Comparison of ENCODE assay signal across 8 cellular contexts in the genomic region with DNA sequence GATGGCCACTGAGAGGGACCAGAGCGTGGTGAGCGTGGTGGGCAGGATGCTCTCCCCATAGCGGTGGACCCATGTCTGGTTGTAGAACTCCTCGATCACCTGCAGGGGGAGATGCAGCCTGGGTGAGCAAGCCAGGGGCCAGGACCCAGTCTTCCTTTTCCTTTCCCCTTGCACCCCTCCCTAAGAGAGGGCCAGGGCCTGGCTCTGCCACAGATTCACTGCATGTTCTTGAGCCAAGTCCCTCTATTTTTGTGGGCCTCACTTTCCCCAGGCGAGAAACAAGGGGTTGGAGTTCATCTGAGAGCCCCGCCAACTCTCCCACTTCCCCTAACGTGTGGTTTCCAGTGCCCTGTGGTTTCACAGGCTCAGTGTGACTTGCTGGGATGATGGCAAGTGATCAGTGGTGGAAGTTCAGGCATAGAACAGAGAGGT. TPM values are rescaled to one million over a fixed set of nuclear protein-coding genes. Genes with fewer than 3 reads are reported as not detected.
A peak's percentile ranks its signal among the peaks of the same experiment; 100 is the strongest.
DNase-seq lines count a peak whose midpoint lies in the region; ATAC-seq and TF ChIP-seq lines count a peak whose summit lies in the region.

No MANE protein-coding gene starts in this region.

- POLR2A ChIA-PET in PC-3 (lab: Charles Lee; ENCODE audit: unreplicated experiment), result no interaction called here

- ATAC-seq in PC-3 (no peak), GM19463 (IDR thresholded peaks at IDR 0.05; ENCODE audit: unreplicated experiment) (no peak)

- peaks cover 55% of the 10 kb centered on the region for H3K79me2 ChIP-seq in PC-3 (ENCODE audit: low read length)

- H3K4me2 ChIP-seq in BLaER1 treated with 17β-estradiol and CSF1 and Interleukin-3, amounts not matched to agents 10 nM and 100 nM, result peak overlapping the region; percentile 89 to 97 (median 93)
- no peak overlapping the region for H3K4me2 ChIP-seq in PC-3 (ENCODE audit: low read length)

- CTCF ChIA-PET in PC-3 (lab: Charles Lee), result no interaction called here

- no peak overlapping the region for H2AFZ ChIP-seq in PC-3 (ENCODE audit: low read length)

- H4K20me1 ChIP-seq in BLaER1 treated with 17β-estradiol and CSF1 and Interleukin-3, amounts not matched to agents 10 nM and 100 nM, result peaks cover 6 to 74% (median 63%) of the 10 kb centered on the region in 11 experiments; a peak in 19 of 22 replicates
- H4K20me1 ChIP-seq in PC-3 (ENCODE audit: low read length), result no peaks in the 10 kb centered on the region

- peaks cover 2% of the 10 kb centered on the region for H3F3A ChIP-seq in PC-3 (ENCODE audit: low read length, unreplicated experiment)

- peak; percentile 63 for DNase-seq in GM20000 (ENCODE audit: low spot score)
- DNase-seq in PC-3, result peak; percentile 46
- peak; percentile 81 for DNase-seq in activated effector memory CD4-positive, alpha-beta T cell treated with anti-CD3 and anti-CD28 coated beads, Interleukin-2, amount 50 U/mL, for 16 hours
- DNase-seq in globus pallidus (ENCODE audit: low spot score), result peak; percentile 55
- no peak for DNase-seq in sigmoid colon
- DNase-seq in NCI-H2171 (lab: John Stamatoyannopoulos, UW), result no peak

- peak; percentile 9 for TF ChIP-seq CTCF in GM20000 (IDR thresholded peaks at IDR 0.05; ENCODE audit: extremely low read depth, missing control alignments)
- peak; percentile 66 for TF ChIP-seq CTCF in PC-3 (conservative IDR thresholded peaks at IDR 0.05; ENCODE audit: low read depth, low read length)
- TF ChIP-seq CTCF in sigmoid colon (IDR thresholded peaks at IDR 0.05), result peak in 3 of 4 experiments; percentile 58 to 64 (median 63)

- BruUV-seq in PC-3 (replicated peaks; lab: Mats Ljungman, UMichigan), result no TSS peak

- no peak for TF ChIP-seq POLR2A in sigmoid colon (IDR thresholded peaks at IDR 0.05)

- intact Hi-C loops in PC-3 (cut with micrococcal nuclease), result no loop called here
- intact Hi-C loops in sigmoid colon (cut with DNase I), result no loop called here

- H3K27ac ChIP-seq in BLaER1 treated with 17β-estradiol and CSF1 and Interleukin-3, amounts not matched to agents 10 nM and 100 nM, result peak overlapping the region; percentile 76 to 92 (median 86); a peak in 21 of 22 replicates
- peak overlapping the region; percentile 74 for H3K27ac ChIP-seq in PC-3 (ENCODE audit: low read length)
- H3K27ac ChIP-seq in sigmoid colon, result peak overlapping the region in 1 of 4 donors; percentile 11

- TF ChIP-seq EP300 in sigmoid colon (IDR thresholded peaks at IDR 0.05), result no peak

- no peaks in the 10 kb centered on the region for H3K9me2 ChIP-seq in PC-3 (replicated peaks; ENCODE audit: low read length)

- WGBS in sigmoid colon, 2 donors, result 53 to 79% methylated on average over 7 of the region's 7 CpGs

- peaks cover 46 to 73% (median 60%) of the 10 kb centered on the region in 11 experiments for H3K36me3 ChIP-seq in BLaER1 treated with 17β-estradiol and CSF1 and Interleukin-3, amounts not matched to agents 10 nM and 100 nM
- peaks cover 89% of the 10 kb centered on the region for H3K36me3 ChIP-seq in PC-3 (ENCODE audit: low read depth, low read length)
- peaks cover 0 to 46% (median 14%) of the 10 kb centered on the region in 4 donors for H3K36me3 ChIP-seq in sigmoid colon

- H3K9ac ChIP-seq in BLaER1 treated with 17β-estradiol and CSF1 and Interleukin-3, amounts not matched to agents 10 nM and 100 nM, result peak overlapping the region; percentile 57 to 81 (median 73); a peak in 20 of 22 replicates
- H3K9ac ChIP-seq in PC-3 (ENCODE audit: low read length), result peak overlapping the region; percentile 45; the same call in 1 of the 2 replicates

- H3K4me1 ChIP-seq in BLaER1 treated with 17β-estradiol and CSF1 and Interleukin-3, amounts not matched to agents 10 nM and 100 nM, result peaks cover 75 to 100% (median 93%) of the 10 kb centered on the region in 10 experiments
- H3K4me1 ChIP-seq in PC-3 (ENCODE audit: insufficient read depth, low read length), result peaks cover 46% of the 10 kb centered on the region
- H3K4me1 ChIP-seq in sigmoid colon, result peaks cover 0 to 4% (median under 1%) of the 10 kb centered on the region in 4 donors

- H3K9me3 ChIP-seq in BLaER1 treated with 17β-estradiol and CSF1 and Interleukin-3, amounts not matched to agents 10 nM and 100 nM (replicated peaks in 1 of 11), result no peaks in the 10 kb centered on the region
- H3K9me3 ChIP-seq in PC-3 (ENCODE audit: low read length) (no peaks in the 10 kb centered on the region), sigmoid colon (no peaks in the 10 kb centered on the region)

- H3K4me3 ChIP-seq in BLaER1 treated with 17β-estradiol and CSF1 and Interleukin-3, amounts not matched to agents 10 nM and 100 nM, result peak overlapping the region in 8 of 10 experiments; percentile 27 to 55 (median 42); a peak in 12 of 20 replicates
- H3K4me3 ChIP-seq in PC-3 (ENCODE audit: low read length) (no peak overlapping the region), sigmoid colon (no peak overlapping the region)

- no peaks in the 10 kb centered on the region for H3K27me3 ChIP-seq in BLaER1 treated with 17β-estradiol and CSF1 and Interleukin-3, amounts not matched to agents 10 nM and 100 nM
- H3K27me3 ChIP-seq in PC-3 (ENCODE audit: low read length), result no peaks in the 10 kb centered on the region
- H3K27me3 ChIP-seq in sigmoid colon, result no peaks in the 10 kb centered on the region

RNA-seq across cellular contexts. Expression of a gene that starts 27.5 kb away (rescaled TPM):
- total RNA-seq in PC-3 (2014; rRNA removed) (245 and 264 TPM in 2 replicates), sigmoid colon (10 to 100 TPM in 3 of 4 donors, 1 to 10 TPM in 1; 7.7 to 33.5 (median 15.3) TPM)
- 10 to 100 TPM in 1 of 3 donors, 1 to 10 TPM in 2; 4.2 to 44.9 (median 8.8) TPM for polyA plus RNA-seq in sigmoid colon

Comparison
In these comparisons a context has a peak if more than half of its experiments do, and no peak if none do; other contexts are left out.
1. H3K4me3 ChIP-seq: peak in BLaER1 treated with 17β-estradiol and CSF1 and Interleukin-3, amounts not matched to agents 10 nM and 100 nM (8 of 10); none in PC-3 (single experiment) and sigmoid colon (0 of 4).
2. DNase-seq: peak in GM20000 (single experiment), PC-3 (single experiment), activated effector memory CD4-positive, alpha-beta T cell treated with anti-CD3 and anti-CD28 coated beads, Interleukin-2, amount 50 U/mL, for 16 hours (single experiment) and globus pallidus (single experiment); none in sigmoid colon (single experiment) and NCI-H2171 (single experiment).
3. CTCF ChIP-seq: peak in every context shown above with its lines; median percentile 66 in PC-3; 63 in sigmoid colon; 9 in GM20000.